In genomic region chr12:5480218-5480952, GRCh38 we compare ENCODE assay signal across 14 cellular contexts. TPM values are rescaled to one million over a fixed set of nuclear protein-coding genes. Genes with fewer than 3 reads are reported as not detected.
DNase-seq lines count a peak whose midpoint lies in the region; ATAC-seq and TF ChIP-seq lines count a peak whose summit lies in the region.
"Had no signal": no experiment of that assay in that cellular context is flagged by ENCODE, and none has a peak within 500 bp of the region (broad histone marks: within the 10 kb centered on the region; RNA-seq: fewer than 3 reads in every experiment).

No MANE protein-coding gene starts in this region.

- no peak for TF ChIP-seq CTCF in AG10803 (conservative IDR thresholded peaks at IDR 0.05; ENCODE audit: low read length)
- no peak for TF ChIP-seq CTCF in WI38 (IDR thresholded peaks at IDR 0.05; ENCODE audit: low read depth, low read length)
- no peak for TF ChIP-seq CTCF in mucosa of descending colon (IDR thresholded peaks at IDR 0.05)

- no peaks in the 10 kb centered on the region for H3K4me1 ChIP-seq in mucosa of descending colon (ENCODE audit: low read depth)

- no peak overlapping the region; the same call in 1 of the 2 replicates for H3K4me3 ChIP-seq in AG10803 (ENCODE audit: low read length)
- peak overlapping the region; percentile 41 for H3K4me3 ChIP-seq in WI38 (ENCODE audit: low read depth, low read length)
- no peak overlapping the region for H3K4me3 ChIP-seq in mucosa of descending colon

- intact Hi-C loops in mucosa of descending colon (cut with DNase I, micrococcal nuclease): no loop called here

- DNase-seq in AG10803 (ENCODE audit: low read depth) (peak; percentile 65), NCI-H128 (lab: John Stamatoyannopoulos, UW; ENCODE audit: unreplicated experiment) (peak; percentile 72), left kidney (ENCODE audit: low read depth, low spot score) (peak; percentile 93), mucosa of descending colon (no peak), DMS 273 treated with DMSO at 0.1 percent for 48 hours (lab: John Stamatoyannopoulos, UW) (no peak), SKM-1 (lab: John Stamatoyannopoulos, UW; ENCODE audit: unreplicated experiment) (no peak)
- no peak for DNase-seq in activated T-cell treated with anti-CD3 and anti-CD28 coated beads, Interleukin-2, amount 50 U/mL, for 1 hour
- DNase-seq: activated naive CD8-positive, alpha-beta T cell treated with anti-CD3 and anti-CD28 coated beads for 36 hours; NCI-H82; SHP77 treated with DMSO at 0.1 percent for 48 hours; stimulated activated CD4-positive, alpha-beta T cell treated with anti-CD3 and anti-CD28 coated beads, Interleukin-2, amount 100 ng/mL, for 48 hours had no signal

- no peaks in the 10 kb centered on the region for H3K36me3 ChIP-seq in mucosa of descending colon (ENCODE audit: low read depth)

- no peaks in the 10 kb centered on the region for H3K9me3 ChIP-seq in mucosa of descending colon

- no peak for ATAC-seq in mucosa of descending colon
- ATAC-seq: stimulated activated memory B cell treated with anti-CD40 and anti-IgM and Interleukin-4, amounts not matched to agents 10 μg/mL and 1 μg/mL and 100 μg/mL, for 72 hours had no signal

RNA-seq across cellular contexts. Expression of gene NTF3, which starts 48.5 kb away (rescaled TPM):
- total RNA-seq in mucosa of descending colon: 1 to 10 TPM in 2 of 3 donors, under 1 TPM in 1; 0.58 to 1.4 (median 1.4) TPM
- total RNA-seq: activated CD8-positive, alpha-beta memory T cell treated with anti-CD3 and anti-CD28 coated beads for 36 hours; activated naive CD8-positive, alpha-beta T cell treated with anti-CD3 and anti-CD28 coated beads for 36 hours had no signal

Comparison
In these comparisons a context has a peak if more than half of its experiments do, and no peak if none do; other contexts are left out.
1. DNase-seq: peak in AG10803 (single experiment), NCI-H128 (single experiment) and left kidney (single experiment); none in mucosa of descending colon (0 of 3), activated T-cell treated with anti-CD3 and anti-CD28 coated beads, Interleukin-2, amount 50 U/mL, for 1 hour (single experiment), DMS 273 treated with DMSO at 0.1 percent for 48 hours (single experiment) and SKM-1 (single experiment).